ENCODE assay signal across 1 cellular context in the genomic region with DNA sequence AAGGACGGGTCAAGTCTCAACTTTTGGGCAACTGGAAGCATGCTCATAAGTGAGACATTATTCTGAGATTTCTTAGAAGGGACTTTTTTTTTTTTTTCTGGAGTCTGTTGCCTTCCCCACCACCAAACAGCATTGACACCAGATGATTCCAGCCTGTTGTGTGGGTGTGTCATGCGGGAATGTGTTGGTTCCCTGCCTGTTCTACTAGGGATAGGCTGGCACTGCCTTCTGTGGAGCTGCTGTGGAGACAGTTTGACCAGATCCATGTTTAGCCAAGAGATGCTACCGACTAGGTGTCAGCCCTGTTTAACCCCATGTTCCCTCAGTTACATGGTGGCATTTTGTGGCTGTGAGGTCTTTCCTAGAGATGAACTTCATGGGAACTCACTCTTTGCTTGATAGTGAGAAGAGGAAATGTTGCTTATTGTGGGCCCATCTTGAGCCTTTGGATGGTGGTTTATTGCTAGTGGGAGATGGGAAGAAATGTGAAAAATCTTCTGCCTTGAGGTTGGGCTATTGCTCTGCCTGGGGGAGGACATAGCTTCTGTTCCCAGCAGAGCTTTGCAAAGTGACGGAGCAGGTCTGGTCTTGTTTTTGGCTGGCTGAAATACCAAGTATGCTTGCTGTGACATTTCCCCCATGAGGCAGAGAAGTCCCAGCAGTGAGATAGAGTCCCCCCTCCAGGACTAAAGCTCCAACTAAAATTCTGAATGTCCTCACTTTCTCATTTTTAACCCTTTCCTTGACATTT.
TF ChIP-seq lines count a peak whose summit lies in the region.

No MANE protein-coding gene starts in this region.

TF ChIP-seq in GM12878, 131 proteins besides CTCF, POLR2A, EP300 and RAD21:
- no peak for TF ChIP-seq TCF3 (IDR thresholded peaks at IDR 0.05; ENCODE audit: borderline replicate concordance, insufficient read depth, low read depth, low read length)
- TF ChIP-seq YY1 (IDR thresholded peaks at IDR 0.05; ENCODE audit: low read depth, low read length): peak; percentile 34; the same call in 1 of the 2 replicates
- TF ChIP-seq RBBP5 (conservative IDR thresholded peaks at IDR 0.05): no peak
- TF ChIP-seq CBX5 (IDR thresholded peaks at IDR 0.05; ENCODE audit: low read depth): no peak
TF ChIP-seq in GM12878: peak in this region for 1.
